Comparison of ENCODE assay signal across 7 cellular contexts in the genomic region with DNA sequence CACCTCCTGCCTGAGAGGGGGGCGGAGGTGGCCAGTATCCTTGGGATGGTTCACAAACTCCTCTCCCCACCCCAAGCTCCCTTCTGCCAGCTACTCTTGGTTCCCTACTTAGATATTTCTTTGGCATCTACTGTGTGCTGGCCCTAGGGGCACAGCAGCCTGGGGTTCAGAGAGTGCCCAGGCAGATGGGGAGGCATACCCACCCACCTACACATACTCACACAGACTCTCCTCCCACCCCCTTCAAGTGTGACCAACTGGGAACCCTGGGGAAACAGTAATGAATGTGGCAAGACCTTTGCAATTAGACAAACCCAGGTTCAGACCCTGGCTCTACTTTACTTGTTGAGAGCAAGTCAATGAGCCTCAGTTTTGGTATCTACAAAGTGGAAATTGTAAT.
"Had no signal": no experiment of that assay in that cellular context is flagged by ENCODE, and none has a peak within 500 bp of the region (broad histone marks: within the 10 kb centered on the region; RNA-seq: fewer than 3 reads in every experiment).

No MANE protein-coding gene starts in this region.

- DNase-seq: H9, HCEC 1CT, HFFc6, IMR-90, KG1 had no signal

- H3K4me3 ChIP-seq: GM23338, K562 had no signal

- ATAC-seq: GM23338, K562 had no signal

- H3K4me2 ChIP-seq: GM23338 had no signal

- H3K27ac Mint-ChIP-seq: GM23338, H9, HFFc6 had no signal

- H3K4me3 Mint-ChIP-seq: GM23338, H9, HFFc6 had no signal

- H3K9me3 Mint-ChIP-seq: GM23338, HFFc6 had no signal
